ENCODE assay signal across 16 cellular contexts in the genomic region with DNA sequence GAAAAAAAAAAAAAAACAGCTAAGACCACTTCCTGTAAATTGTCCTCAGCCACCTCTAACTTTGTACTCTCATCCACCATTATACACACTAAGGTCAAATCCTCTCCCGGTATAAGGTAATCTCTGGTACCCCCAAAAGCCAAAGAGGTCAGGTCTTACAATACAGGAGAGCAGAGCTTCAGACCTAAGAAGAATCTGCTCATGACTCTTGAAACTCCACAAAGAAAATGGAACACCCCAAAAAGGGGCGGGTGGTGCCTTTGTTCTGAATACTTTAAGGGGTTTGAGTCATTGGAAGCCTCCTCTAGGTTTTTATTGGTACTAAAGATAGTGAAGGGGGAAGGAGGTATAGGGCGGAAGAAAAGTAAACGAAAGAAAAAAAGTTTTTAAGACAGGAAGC.
DNase-seq lines count a peak whose midpoint lies in the region; ATAC-seq, FAIRE-seq and TF ChIP-seq lines count a peak whose summit lies in the region.
"Had no signal": no experiment of that assay in that cellular context is flagged by ENCODE, and none has a peak within 500 bp of the region (broad histone marks: within the 10 kb centered on the region; RNA-seq: fewer than 3 reads in every experiment).

No MANE protein-coding gene starts in this region.

- H4K20me1 ChIP-seq in K562 (replicated peaks; ENCODE audit: control insufficient read depth, insufficient read depth, low read length): no peaks in the 10 kb centered on the region

- POLR2A ChIA-PET in activated B cell treated with CpG ODN at 0.5 μM for 24 hours (lab: Charles Lee) (interaction anchor here (0.9 kb wide), 1 partner anchor 91 kb away, joined by 3 read pairs; no protein-coding TSS in a partner anchor), K562 (lab: Yijun Ruan, JAX) (interaction anchor here (0.6 to 2.8 kb wide), 8 partner anchors 13 to 1331 kb away, joined by 3 to 13 read pairs (median 3); no protein-coding TSS in a partner anchor)

- no peak overlapping the region for H4K91ac ChIP-seq in trophoblast cell (ENCODE audit: low read depth, low read length)

- H3K9ac ChIP-seq in K562 (ENCODE audit: insufficient read depth in 1 of 2, low read depth in 2 of 2, low read length in 2 of 2) (no peak overlapping the region), trophoblast cell (ENCODE audit: low read length) (no peak overlapping the region)

- H4K8ac ChIP-seq in trophoblast cell (ENCODE audit: low read depth, low read length): no peak overlapping the region

- TF ChIP-seq RAD21 in K562 (CRISPR knock-in tag; conservative IDR thresholded peaks at IDR 0.05 in 1 of 2, IDR thresholded peaks at IDR 0.05 in 1 of 2): no peak

- H3K4me1 Mint-ChIP-seq in activated naive CD4-positive, alpha-beta T cell treated with anti-CD3 and anti-CD28 coated beads, Interleukin-2, amount 10 ng/mL, durations not matched to agents 7 days and 5 days: peaks cover 23% of the 10 kb centered on the region
- H3K4me1 Mint-ChIP-seq in activated B cell treated with CpG ODN at 0.5 μM for 24 hours: peaks cover 11% of the 10 kb centered on the region
- peaks cover 17% of the 10 kb centered on the region for H3K4me1 Mint-ChIP-seq in stimulated activated naive CD8-positive, alpha-beta T cell treated with anti-CD3 and anti-CD28 coated beads, Interleukin-15, amount 100 ng/mL, for 72 hours

- peaks cover 4% of the 10 kb centered on the region for H3K79me1 ChIP-seq in trophoblast cell (ENCODE audit: low read length)

- no peaks in the 10 kb centered on the region for H3K9me3 ChIP-seq in K562 (replicated peaks; ENCODE audit: control insufficient read depth, insufficient read depth, low read depth, low read length)
- peaks cover 10% of the 10 kb centered on the region for H3K9me3 ChIP-seq in trophoblast cell (ENCODE audit: insufficient read depth, low read depth, low read length)

- BruUV-seq in K562 (replicated peaks; lab: Mats Ljungman, UMichigan): no TSS peak

- peaks cover 0 to 29% of the 10 kb centered on the region in 2 experiments; a peak in 4 of 5 replicates for H3K4me1 ChIP-seq in K562 (replicated peaks in 1 of 2; ENCODE audit: control insufficient read depth in 2 of 2, insufficient read depth in 2 of 2, low read length in 2 of 2)
- no peaks in the 10 kb centered on the region for H3K4me1 ChIP-seq in trophoblast cell (ENCODE audit: control insufficient read depth in 1 of 2, insufficient read depth in 2 of 2, low read length in 2 of 2)

- H3K27ac ChIP-seq in K562 (ENCODE audit: extremely low read depth, low read depth, low read length): peak overlapping the region; percentile 37
- no peak overlapping the region for H3K27ac ChIP-seq in trophoblast cell (ENCODE audit: low read depth, low read length)

- H2AFZ ChIP-seq in K562 (ENCODE audit: low read depth, low read length): peak overlapping the region; percentile 78
- no peak overlapping the region for H2AFZ ChIP-seq in trophoblast cell (ENCODE audit: insufficient read depth, low read length, poor library complexity)

- in situ Hi-C loops in K562 (cut with MboI): loop anchor here (10.0 kb wide), 1 partner anchor 121 kb away; no protein-coding TSS in a partner anchor

- peaks cover 30% of the 10 kb centered on the region for H3K36me3 Mint-ChIP-seq in activated naive CD4-positive, alpha-beta T cell treated with anti-CD3 and anti-CD28 coated beads, Interleukin-2, amount 10 ng/mL, durations not matched to agents 7 days and 5 days
- peaks cover 3% of the 10 kb centered on the region for H3K36me3 Mint-ChIP-seq in activated B cell treated with CpG ODN at 0.5 μM for 24 hours (ENCODE audit: low read depth)

- H2BK5ac ChIP-seq in trophoblast cell (ENCODE audit: low read depth, low read length, poor library complexity): no peak overlapping the region

- peaks cover 15% of the 10 kb centered on the region for H3K27me3 Mint-ChIP-seq in activated naive CD4-positive, alpha-beta T cell treated with anti-CD3 and anti-CD28 coated beads, Interleukin-2, amount 10 ng/mL, durations not matched to agents 7 days and 5 days
- no peaks in the 10 kb centered on the region for H3K27me3 Mint-ChIP-seq in activated B cell treated with CpG ODN at 0.5 μM for 24 hours
- H3K27me3 Mint-ChIP-seq in stimulated activated naive CD8-positive, alpha-beta T cell treated with anti-CD3 and anti-CD28 coated beads, Interleukin-15, amount 100 ng/mL, for 72 hours: no peaks in the 10 kb centered on the region

- H3K18ac ChIP-seq in trophoblast cell (ENCODE audit: low read length): no peak overlapping the region

- no peak overlapping the region for H4K12ac ChIP-seq in trophoblast cell (ENCODE audit: low read depth, low read length)

- DNase-seq in activated naive CD4-positive, alpha-beta T cell treated with anti-CD3 and anti-CD28 coated beads, Interleukin-2, amount 10 ng/mL, durations not matched to agents 7 days and 5 days: peak; percentile 58
- no peak for DNase-seq in activated naive CD4-positive, alpha-beta T cell treated with Interleukin-2 at 50 U/mL for 16 hours
- no peak for DNase-seq in activated B cell treated with CpG ODN at 0.5 μM for 24 hours
- DNase-seq in K562 (ENCODE audit: extremely low read depth in 1 of 4, low spot score in 3 of 4): no peak
- peak; percentile 17 to 24 for DNase-seq in stimulated activated naive CD8-positive, alpha-beta T cell treated with anti-CD3 and anti-CD28 coated beads, Interleukin-15, amount 100 ng/mL, for 72 hours
- DNase-seq in NCI-H446 (lab: John Stamatoyannopoulos, UW): no peak
- no peak for DNase-seq in trophoblast cell
- DNase-seq in DMS53 treated with DMSO at 0.1 percent for 48 hours (lab: John Stamatoyannopoulos, UW; ENCODE audit: unreplicated experiment): no peak
- DNase-seq: aorta, DMS 273 treated with DMSO at 0.1 percent for 48 hours, mesenchymal stem cell, right cardiac atrium, Right ventricle myocardium superior, T1000 had no signal

- H3K9me3 Mint-ChIP-seq in activated naive CD4-positive, alpha-beta T cell treated with anti-CD3 and anti-CD28 coated beads, Interleukin-2, amount 10 ng/mL, durations not matched to agents 7 days and 5 days: peaks cover 27% of the 10 kb centered on the region
- peaks cover 10% of the 10 kb centered on the region for H3K9me3 Mint-ChIP-seq in activated B cell treated with CpG ODN at 0.5 μM for 24 hours
- peaks cover 8 to 12% of the 10 kb centered on the region in 2 donors for H3K9me3 Mint-ChIP-seq in stimulated activated naive CD8-positive, alpha-beta T cell treated with anti-CD3 and anti-CD28 coated beads, Interleukin-15, amount 100 ng/mL, for 72 hours

- no peak overlapping the region for H2BK120ac ChIP-seq in trophoblast cell (ENCODE audit: insufficient read depth, low read length, poor library complexity)

- CTCF ChIA-PET in activated naive CD4-positive, alpha-beta T cell treated with anti-CD3 and anti-CD28 coated beads, Interleukin-2, amount 10 ng/mL, durations not matched to agents 7 days and 5 days (lab: Charles Lee): interaction anchor here (0.6 to 3.5 kb wide), 12 partner anchors 12 to 166 kb away, joined by 3 to 18 read pairs (median 4); no protein-coding TSS in a partner anchor
- CTCF ChIA-PET in activated B cell treated with CpG ODN at 0.5 μM for 24 hours (lab: Charles Lee): interaction anchor here (1.3 to 1.4 kb wide), 2 partner anchors 15 to 166 kb away, joined by 3 to 4 read pairs; no protein-coding TSS in a partner anchor
- CTCF ChIA-PET in K562 (lab: Yijun Ruan, JAX; ENCODE audit: low intra/inter-chr PET ratio): interaction anchor here (1.0 to 1.6 kb wide), 2 partner anchors 39 to 165 kb away, joined by 3 to 6 read pairs; no protein-coding TSS in a partner anchor

- ATAC-seq in activated B cell treated with CpG ODN at 0.5 μM for 24 hours (ENCODE audit: low read depth) (peak; percentile 14), K562 (0 out of 3 replicates have a peak, but pooled peaks have one; percentile 8)
- ATAC-seq in stimulated activated naive CD8-positive, alpha-beta T cell treated with anti-CD3 and anti-CD28 coated beads, Interleukin-15, amount 100 ng/mL, for 72 hours: peak; percentile 75

- no peak overlapping the region for H3K23ac ChIP-seq in trophoblast cell (ENCODE audit: low read length)

- intact Hi-C loops in activated B cell treated with CpG ODN at 0.5 μM for 24 hours (cut with micrococcal nuclease) (no loop called here), K562 (cut with micrococcal nuclease) (loop anchor here (1.0 kb wide), 1 partner anchor 45 kb away; no protein-coding TSS in a partner anchor)

- no peak overlapping the region for H3K4me3 Mint-ChIP-seq in activated naive CD4-positive, alpha-beta T cell treated with anti-CD3 and anti-CD28 coated beads, Interleukin-2, amount 10 ng/mL, durations not matched to agents 7 days and 5 days
- H3K4me3 Mint-ChIP-seq in activated B cell treated with CpG ODN at 0.5 μM for 24 hours: no peak overlapping the region
- H3K4me3 Mint-ChIP-seq in stimulated activated naive CD8-positive, alpha-beta T cell treated with anti-CD3 and anti-CD28 coated beads, Interleukin-15, amount 100 ng/mL, for 72 hours: peak overlapping the region; percentile 62 to 63

- 28% methylated on average over 4 of the region's 4 CpGs for WGBS in K562 (ENCODE audit: insufficient coverage, low coverage, missing lambda C conversion rate)
- 100% methylated on average over 2 of the region's 4 CpGs for WGBS in trophoblast cell (ENCODE audit: extremely low coverage, insufficient coverage, insufficient read length)

- H3K4ac ChIP-seq in trophoblast cell (ENCODE audit: low read depth, low read length): no peak overlapping the region

- H3K4me3 ChIP-seq in K562 (no peak overlapping the region), trophoblast cell (ENCODE audit: low read depth, low read length) (no peak overlapping the region)

- H3K4me2 ChIP-seq in K562 (ENCODE audit: insufficient read depth, low read length): no peak overlapping the region
- no peak overlapping the region for H3K4me2 ChIP-seq in trophoblast cell (ENCODE audit: low read length)

- no peak overlapping the region for H2AK5ac ChIP-seq in trophoblast cell (ENCODE audit: low read length)

- H3K27me3 ChIP-seq in K562 (ENCODE audit: control insufficient read depth in 2 of 2, insufficient read depth in 2 of 2, low read length in 2 of 2): no peaks in the 10 kb centered on the region
- H3K27me3 ChIP-seq in trophoblast cell (ENCODE audit: insufficient read depth, low read length): no peaks in the 10 kb centered on the region

- H3K27ac Mint-ChIP-seq in activated naive CD4-positive, alpha-beta T cell treated with anti-CD3 and anti-CD28 coated beads, Interleukin-2, amount 10 ng/mL, durations not matched to agents 7 days and 5 days: peak overlapping the region; percentile 92
- H3K27ac Mint-ChIP-seq in activated B cell treated with CpG ODN at 0.5 μM for 24 hours: peak overlapping the region; percentile 56
- H3K27ac Mint-ChIP-seq in stimulated activated naive CD8-positive, alpha-beta T cell treated with anti-CD3 and anti-CD28 coated beads, Interleukin-15, amount 100 ng/mL, for 72 hours: peak overlapping the region; percentile 84 to 96

- H3K79me2 ChIP-seq in K562 (ENCODE audit: control insufficient read depth, insufficient read depth, low read length) (no peaks in the 10 kb centered on the region), trophoblast cell (ENCODE audit: control insufficient read depth, insufficient read depth, low read length, poor library complexity) (no peaks in the 10 kb centered on the region)

- FAIRE-seq in K562 (lab: Jason Lieb, UNC): no peak
- FAIRE-seq: colon, urothelium cell line had no signal

- TF ChIP-seq EP300 in K562 (IDR thresholded peaks at IDR 0.05; ENCODE audit: low read length): no peak

- H3K9me1 ChIP-seq in K562 (ENCODE audit: control insufficient read depth, insufficient read depth, low read length): no peaks in the 10 kb centered on the region

- TF ChIP-seq CTCF in activated B cell treated with CpG ODN at 0.5 μM for 24 hours (IDR thresholded peaks at IDR 0.05) (no peak), K562 (IDR thresholded peaks at IDR 0.05 in 2 of 3, conservative IDR thresholded peaks at IDR 0.05 in 1 of 3; ENCODE audit: insufficient read depth in 2 of 3, low read depth in 1 of 3, low read length in 3 of 3) (no peak)

- TF ChIP-seq POLR2A in K562 (conservative IDR thresholded peaks at IDR 0.05): no peak

- no peak overlapping the region for H3K14ac ChIP-seq in trophoblast cell (ENCODE audit: low read length)

- H3K36me3 ChIP-seq in K562 (ENCODE audit: control insufficient read depth, insufficient read depth, low read length) (no peaks in the 10 kb centered on the region), trophoblast cell (ENCODE audit: control insufficient read depth in 1 of 2, insufficient read depth in 2 of 2, low read length in 2 of 2) (no peaks in the 10 kb centered on the region)

- no peak overlapping the region for H2BK12ac ChIP-seq in trophoblast cell (ENCODE audit: low read length)

Comparison
In these comparisons a context has a peak if more than half of its experiments do, and no peak if none do; other contexts are left out.
1. DNase-seq: peak in activated naive CD4-positive, alpha-beta T cell treated with anti-CD3 and anti-CD28 coated beads, Interleukin-2, amount 10 ng/mL, durations not matched to agents 7 days and 5 days (single experiment) and stimulated activated naive CD8-positive, alpha-beta T cell treated with anti-CD3 and anti-CD28 coated beads, Interleukin-15, amount 100 ng/mL, for 72 hours (2 of 2); none in activated naive CD4-positive, alpha-beta T cell treated with Interleukin-2 at 50 U/mL for 16 hours (single experiment), activated B cell treated with CpG ODN at 0.5 μM for 24 hours (single experiment), K562 (0 of 4), NCI-H446 (0 of 2), trophoblast cell (0 of 2) and DMS53 treated with DMSO at 0.1 percent for 48 hours (single experiment).
2. H3K4me3 Mint-ChIP-seq: peak in stimulated activated naive CD8-positive, alpha-beta T cell treated with anti-CD3 and anti-CD28 coated beads, Interleukin-15, amount 100 ng/mL, for 72 hours (2 of 2); none in activated naive CD4-positive, alpha-beta T cell treated with anti-CD3 and anti-CD28 coated beads, Interleukin-2, amount 10 ng/mL, durations not matched to agents 7 days and 5 days (single experiment) and activated B cell treated with CpG ODN at 0.5 μM for 24 hours (single experiment).
3. ATAC-seq: peak in every context shown above with its lines; median percentile 75 in stimulated activated naive CD8-positive, alpha-beta T cell treated with anti-CD3 and anti-CD28 coated beads, Interleukin-15, amount 100 ng/mL, for 72 hours; 14 in activated B cell treated with CpG ODN at 0.5 μM for 24 hours; 8 in K562.
4. Peak in every context shown above with its lines, with median percentiles within 50 percentile points of each other: H3K27ac Mint-ChIP-seq.